In the genomic region with DNA sequence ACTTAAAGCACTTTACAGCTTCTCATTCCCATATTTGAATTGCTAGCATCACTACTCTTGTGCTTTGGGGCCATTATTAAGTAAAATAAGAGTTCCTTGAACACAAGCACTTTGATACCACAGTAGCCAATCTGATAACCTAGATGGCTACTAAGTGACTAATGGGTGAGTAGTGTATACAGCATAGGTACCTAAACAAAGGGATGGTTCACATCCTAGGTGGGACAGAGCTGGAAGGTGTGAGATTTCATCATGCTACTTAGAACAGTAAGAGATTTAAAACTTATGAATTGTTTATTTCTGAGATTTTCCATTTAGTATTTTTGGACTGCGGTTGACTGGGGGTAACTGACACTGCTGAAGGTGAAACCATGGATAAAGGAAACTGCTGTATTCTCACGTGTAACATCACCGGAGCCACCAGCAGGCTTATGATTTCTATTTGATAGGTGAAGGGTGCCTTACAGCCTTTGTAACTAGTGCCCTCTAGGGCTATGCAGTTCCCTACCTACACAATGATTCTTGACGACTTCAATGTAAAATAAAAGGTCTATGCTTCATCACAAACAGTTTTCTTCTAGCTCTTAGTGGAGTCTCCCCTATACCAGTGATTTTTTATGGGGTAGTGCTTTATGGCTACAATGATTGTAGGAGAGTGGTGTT, we compare ENCODE assay signal across 13 cellular contexts. TPM values are rescaled to one million over a fixed set of nuclear protein-coding genes. Genes with fewer than 3 reads are reported as not detected.
A peak's percentile ranks its signal among the peaks of the same experiment; 100 is the strongest.
DNase-seq lines count a peak whose midpoint lies in the region; ATAC-seq and TF ChIP-seq lines count a peak whose summit lies in the region.
"Had no signal": no experiment of that assay in that cellular context is flagged by ENCODE, and none has a peak within 500 bp of the region (broad histone marks: within the 10 kb centered on the region; RNA-seq: fewer than 3 reads in every experiment).

No MANE protein-coding gene starts in this region.

- intact Hi-C loops in OCI-LY7 (cut with micrococcal nuclease; ENCODE audit: unreplicated experiment), result no loop called here

- H3K4me3 ChIP-seq in GM12865 (ENCODE audit: low read depth, low read length), result no peak overlapping the region
- no peak overlapping the region for H3K4me3 ChIP-seq in OCI-LY7 (ENCODE audit: low read depth, low read length, poor library complexity, severe bottlenecking)
- H3K4me3 ChIP-seq in epithelial cell of esophagus (ENCODE audit: low read length), result no peak overlapping the region

- DNase-seq in NCI-H1417 (lab: John Stamatoyannopoulos, UW) (peak in 2 of 3 experiments; percentile 7 to 37), NCI-H1417 treated with DMSO at 0.1 percent for 48 hours (lab: John Stamatoyannopoulos, UW) (no peak), GM12865 (ENCODE audit: low read depth) (no peak), OCI-LY7 (ENCODE audit: low spot score) (no peak), epithelial cell of esophagus (ENCODE audit: low read depth) (peak; percentile 29), GM03348 (ENCODE audit: low spot score) (no peak), 8988T (no peak)
- DNase-seq: effector CD4-positive, alpha-beta T cell; left colon; NCI-H2081; T-helper 9 cell; trophoblast cell had no signal

- CTCF ChIA-PET in OCI-LY7 (lab: Charles Lee; ENCODE audit: unreplicated experiment), result no interaction called here

- no peaks in the 10 kb centered on the region for H3K4me1 ChIP-seq in OCI-LY7 (ENCODE audit: insufficient read depth, low read length, poor library complexity, severe bottlenecking)

- no TSS peak for BruUV-seq in OCI-LY7 (replicated peaks; lab: Mats Ljungman, UMichigan)

- TF ChIP-seq CTCF in GM12865 (IDR thresholded peaks at IDR 0.05; ENCODE audit: insufficient read depth, low read depth, low read length, missing control alignments), result peak; percentile 11
- TF ChIP-seq CTCF in OCI-LY7 (conservative IDR thresholded peaks at IDR 0.05; ENCODE audit: low read length), result 0 out of 2 replicates have a peak, but pooled peaks have one; percentile 16
- TF ChIP-seq CTCF in epithelial cell of esophagus (IDR thresholded peaks at IDR 0.05; ENCODE audit: insufficient read depth, low read depth, low read length, missing control alignments), result peak; percentile 18

- no peak for ATAC-seq in HG02938 (IDR thresholded peaks at IDR 0.05; ENCODE audit: unreplicated experiment)
- ATAC-seq: left colon had no signal

- H2AFZ ChIP-seq in OCI-LY7 (ENCODE audit: low read length), result no peak overlapping the region

- H3K9me3 ChIP-seq in OCI-LY7 (ENCODE audit: low read length), result no peaks in the 10 kb centered on the region

- no peak overlapping the region for H3K4me2 ChIP-seq in OCI-LY7 (ENCODE audit: low read length)

- H3K27ac ChIP-seq in OCI-LY7 (ENCODE audit: low read depth, low read length, poor library complexity, severe bottlenecking), result no peak overlapping the region

- H4K20me1 ChIP-seq in OCI-LY7 (ENCODE audit: insufficient read depth, low read length), result no peaks in the 10 kb centered on the region

- H3K79me2 ChIP-seq in OCI-LY7 (ENCODE audit: insufficient read depth, low read depth, low read length), result no peaks in the 10 kb centered on the region

- H3K9me2 ChIP-seq in OCI-LY7 (ENCODE audit: insufficient read depth, low read length), result no peaks in the 10 kb centered on the region

- POLR2A ChIA-PET in OCI-LY7 (lab: Charles Lee), result interaction anchor here (1.1 kb wide), 1 partner anchor 13 kb away, joined by 3 read pairs; no protein-coding TSS in a partner anchor

- H3K36me3 ChIP-seq in OCI-LY7 (ENCODE audit: insufficient read depth, low read length), result no peaks in the 10 kb centered on the region

RNA-seq across cellular contexts. Expression of a gene that starts 22.1 kb away (rescaled TPM):
- 24.5 and 37.0 TPM in 2 replicates for total RNA-seq in OCI-LY7 (2014; rRNA removed; shearing (Covaris generic))
- total RNA-seq in OCI-LY7 (2022), result 43.6 and 47.4 TPM in 2 replicates

Comparison
In these comparisons a context has a peak if more than half of its experiments do, and no peak if none do; other contexts are left out.
1. DNase-seq: peak in NCI-H1417 (2 of 3) and epithelial cell of esophagus (single experiment); none in NCI-H1417 treated with DMSO at 0.1 percent for 48 hours (single experiment), GM12865 (single experiment), OCI-LY7 (single experiment), GM03348 (single experiment) and 8988T (single experiment).
2. Peak in every context shown above with its lines, with median percentiles within 50 percentile points of each other: CTCF ChIP-seq.